Comparison of ENCODE assay signal across 32 cellular contexts in genomic region chr2:100064592-100065006, GRCh38.
DNase-seq lines count a peak whose midpoint lies in the region; ATAC-seq and TF ChIP-seq lines count a peak whose summit lies in the region.
"Had no signal": no experiment of that assay in that cellular context is flagged by ENCODE, and none has a peak within 500 bp of the region (broad histone marks: within the 10 kb centered on the region; RNA-seq: fewer than 3 reads in every experiment).

No MANE protein-coding gene starts in this region.

- peaks cover 5% of the 10 kb centered on the region for H3K36me3 Mint-ChIP-seq in activated T-cell treated with anti-CD3 and anti-CD28 coated beads, Interleukin-2, amount 50 U/mL, for 24 hours (ENCODE audit: low read depth)
- H3K36me3 Mint-ChIP-seq in memory B cell: peaks cover 40% of the 10 kb centered on the region
- H3K36me3 Mint-ChIP-seq in activated T-helper 2 cell treated with anti-CD3 and anti-CD28 coated beads, Interferon-gamma antibody, Interleukin-2, Interleukin-4, amounts not matched to agents 10 μg/mL and 5 μg/mL and 100 μg/mL, durations not matched to agents 14 hours and 24 hours and 36 hours (ENCODE audit: low read depth): no peaks in the 10 kb centered on the region

- H3K4me3 ChIP-seq in GM06990 (replicated peaks; ENCODE audit: low read depth, low read length): no peak overlapping the region
- H3K4me3 ChIP-seq: A549, adrenal gland, body of pancreas, esophagus squamous epithelium, heart right ventricle, left ventricle myocardium inferior, right lobe of liver, spleen, tibial nerve had no signal

- peak overlapping the region; percentile 73 for H3K27ac Mint-ChIP-seq in activated T-cell treated with anti-CD3 and anti-CD28 coated beads, Interleukin-2, amount 50 U/mL, for 24 hours
- H3K27ac Mint-ChIP-seq in memory B cell: peak overlapping the region; percentile 80
- no peak overlapping the region for H3K27ac Mint-ChIP-seq in activated T-helper 2 cell treated with anti-CD3 and anti-CD28 coated beads, Interferon-gamma antibody, Interleukin-2, Interleukin-4, amounts not matched to agents 10 μg/mL and 5 μg/mL and 100 μg/mL, durations not matched to agents 14 hours and 24 hours and 36 hours
- H3K27ac Mint-ChIP-seq: H9, progenitor cell of endocrine pancreas, WTC11 had no signal

- intact Hi-C loops in activated T-helper 2 cell treated with anti-CD3 and anti-CD28 coated beads, Interferon-gamma antibody, Interleukin-2, Interleukin-4, amounts not matched to agents 10 μg/mL and 5 μg/mL and 100 μg/mL, durations not matched to agents 14 hours and 24 hours and 36 hours (cut with micrococcal nuclease): loop anchor here (5.0 kb wide), 1 partner anchor 73 kb away; no protein-coding TSS in a partner anchor

- no peaks in the 10 kb centered on the region for H3K9me3 Mint-ChIP-seq in activated T-cell treated with anti-CD3 and anti-CD28 coated beads, Interleukin-2, amount 50 U/mL, for 24 hours
- H3K9me3 Mint-ChIP-seq in memory B cell: peaks cover 2% of the 10 kb centered on the region
- peaks cover 4% of the 10 kb centered on the region for H3K9me3 Mint-ChIP-seq in activated T-helper 2 cell treated with anti-CD3 and anti-CD28 coated beads, Interferon-gamma antibody, Interleukin-2, Interleukin-4, amounts not matched to agents 10 μg/mL and 5 μg/mL and 100 μg/mL, durations not matched to agents 14 hours and 24 hours and 36 hours

- no peaks in the 10 kb centered on the region for H3K27me3 ChIP-seq in GM06990 (replicated peaks; ENCODE audit: control insufficient read depth, insufficient read depth, low read length)
- H3K27me3 ChIP-seq: adrenal gland, body of pancreas, esophagus squamous epithelium, heart right ventricle, right lobe of liver, spleen, tibial nerve had no signal

- no peak for TF ChIP-seq CTCF in GM06990 (IDR thresholded peaks at IDR 0.05; ENCODE audit: insufficient read depth, low read length, poor library complexity, severe bottlenecking)

- H3K27me3 Mint-ChIP-seq in activated T-cell treated with anti-CD3 and anti-CD28 coated beads, Interleukin-2, amount 50 U/mL, for 24 hours: peaks cover 15% of the 10 kb centered on the region
- no peaks in the 10 kb centered on the region for H3K27me3 Mint-ChIP-seq in memory B cell
- peaks cover 18% of the 10 kb centered on the region for H3K27me3 Mint-ChIP-seq in activated T-helper 2 cell treated with anti-CD3 and anti-CD28 coated beads, Interferon-gamma antibody, Interleukin-2, Interleukin-4, amounts not matched to agents 10 μg/mL and 5 μg/mL and 100 μg/mL, durations not matched to agents 14 hours and 24 hours and 36 hours (ENCODE audit: low read depth)

- no peak overlapping the region for H3K4me3 Mint-ChIP-seq in activated T-cell treated with anti-CD3 and anti-CD28 coated beads, Interleukin-2, amount 50 U/mL, for 24 hours
- peak overlapping the region; percentile 35 for H3K4me3 Mint-ChIP-seq in memory B cell
- no peak overlapping the region for H3K4me3 Mint-ChIP-seq in activated T-helper 2 cell treated with anti-CD3 and anti-CD28 coated beads, Interferon-gamma antibody, Interleukin-2, Interleukin-4, amounts not matched to agents 10 μg/mL and 5 μg/mL and 100 μg/mL, durations not matched to agents 14 hours and 24 hours and 36 hours (ENCODE audit: low read depth)
- H3K4me3 Mint-ChIP-seq: H9; naive thymus-derived CD4-positive, alpha-beta T cell; WTC11 had no signal

- DNase-seq in activated T-cell treated with anti-CD3 and anti-CD28 coated beads, Interleukin-2, amount 50 U/mL, for 24 hours: no peak
- DNase-seq in activated T-cell treated with anti-CD3 and anti-CD28 coated beads for 4 hours (no peak), GM06990 (ENCODE audit: extremely low read depth, insufficient read length) (peak; percentile 56), NAMALWA (ENCODE audit: low spot score) (peak; percentile 54), memory B cell (ENCODE audit: low spot score in 2 of 2) (peak in 1 of 2 donors; percentile 8)
- no peak for DNase-seq in activated T-helper 2 cell treated with anti-CD3 and anti-CD28 coated beads, Interferon-gamma antibody, Interleukin-2, Interleukin-4, amounts not matched to agents 10 μg/mL and 5 μg/mL and 100 μg/mL, durations not matched to agents 14 hours and 24 hours and 36 hours (ENCODE audit: low spot score)
- DNase-seq: activated CD8-positive, alpha-beta memory T cell treated with anti-CD3 and anti-CD28 coated beads, Interleukin-2, amount 50 U/mL, for 4 hours; activated gamma-delta T cell; adrenal gland; body of pancreas; CD4-positive, alpha-beta memory T cell; cerebellar nuclear complex; esophagus squamous epithelium; foreskin melanocyte; H9; heart right ventricle; Kasumi-1; left ventricle myocardium inferior; naive thymus-derived CD4-positive, alpha-beta T cell; NCI-H1436; NCI-H2107; NCI-H446; right lobe of liver; spleen; stimulated activated CD4-positive, alpha-beta T cell treated with anti-CD3 and anti-CD28 coated beads, Interleukin-2, amount 100 ng/mL, for 24 hours; T-helper 1 cell had no signal

- ATAC-seq in memory B cell (ENCODE audit: low read depth): peak; percentile 82
- no peak for ATAC-seq in GM19324 (IDR thresholded peaks at IDR 0.05; ENCODE audit: low FRiP score, unreplicated experiment)
- no peak for ATAC-seq in HG03571 (IDR thresholded peaks at IDR 0.05; ENCODE audit: unreplicated experiment)
- ATAC-seq: A549; body of pancreas; heart right ventricle; naive thymus-derived CD4-positive, alpha-beta T cell; right lobe of liver; WTC11 had no signal

- peaks cover 46% of the 10 kb centered on the region for H3K4me1 Mint-ChIP-seq in activated T-cell treated with anti-CD3 and anti-CD28 coated beads, Interleukin-2, amount 50 U/mL, for 24 hours (ENCODE audit: low read depth)
- peaks cover 69% of the 10 kb centered on the region for H3K4me1 Mint-ChIP-seq in memory B cell
- H3K4me1 Mint-ChIP-seq in activated T-helper 2 cell treated with anti-CD3 and anti-CD28 coated beads, Interferon-gamma antibody, Interleukin-2, Interleukin-4, amounts not matched to agents 10 μg/mL and 5 μg/mL and 100 μg/mL, durations not matched to agents 14 hours and 24 hours and 36 hours (ENCODE audit: low read depth): peaks cover 19% of the 10 kb centered on the region
- H3K4me1 Mint-ChIP-seq: H9, WTC11 had no signal

- no peaks in the 10 kb centered on the region for H3K36me3 ChIP-seq in GM06990 (ENCODE audit: control insufficient read depth, insufficient read depth, low read length)
- H3K36me3 ChIP-seq: adrenal gland, esophagus squamous epithelium, heart right ventricle, left ventricle myocardium inferior, right lobe of liver, tibial nerve had no signal

Comparison
In these comparisons a context has a peak if more than half of its experiments do, and no peak if none do; other contexts are left out.
1. DNase-seq: peak in GM06990 (single experiment) and NAMALWA (single experiment); none in activated T-cell treated with anti-CD3 and anti-CD28 coated beads, Interleukin-2, amount 50 U/mL, for 24 hours (single experiment), activated T-cell treated with anti-CD3 and anti-CD28 coated beads for 4 hours (single experiment) and activated T-helper 2 cell treated with anti-CD3 and anti-CD28 coated beads, Interferon-gamma antibody, Interleukin-2, Interleukin-4, amounts not matched to agents 10 μg/mL and 5 μg/mL and 100 μg/mL, durations not matched to agents 14 hours and 24 hours and 36 hours (single experiment).